Comparison of ENCODE assay signal across 8 cellular contexts in genomic region chrX:53288173-53288572, GRCh38. TPM values are rescaled to one million over a fixed set of nuclear protein-coding genes. Genes with fewer than 3 reads are reported as not detected.
DNase-seq lines count a peak whose midpoint lies in the region; ATAC-seq and TF ChIP-seq lines count a peak whose summit lies in the region.

No MANE protein-coding gene starts in this region.

- no peak overlapping the region for H3T11ph ChIP-seq in H9 (ENCODE audit: low read length)

- no peak overlapping the region for H3K4me2 ChIP-seq in H9 (ENCODE audit: insufficient read depth, insufficient read length, low read length)

- no peak overlapping the region for H2AK5ac ChIP-seq in H9 (ENCODE audit: insufficient read length, low read length)

- no peaks in the 10 kb centered on the region for H3K36me3 ChIP-seq in A673 (ENCODE audit: insufficient read depth, low read length, poor library complexity, severe bottlenecking)
- H3K36me3 ChIP-seq in heart right ventricle = no peaks in the 10 kb centered on the region
- H3K36me3 ChIP-seq in Caco-2 (ENCODE audit: control insufficient read depth, insufficient read depth, low read length) = no peaks in the 10 kb centered on the region

- DNase-seq in A673 (ENCODE audit: low spot score) (peak; percentile 51), H9 (peak; percentile 60), WTC11 (ENCODE audit: low spot score) (peak; percentile 54), heart right ventricle (peak; percentile 54 to 62), Caco-2 (no peak)
- no peak for DNase-seq in stimulated activated effector memory CD8-positive, alpha-beta T cell treated with anti-CD3 and anti-CD28 coated beads, Interleukin-12 subunit alpha, Interleukin-12 subunit beta, amount 100 ng/mL, for 72 hours (ENCODE audit: low spot score in 2 of 2)

- H2BK5ac ChIP-seq in H9 (ENCODE audit: insufficient read length, low read length) = no peak overlapping the region

- no peak overlapping the region for H3K14ac ChIP-seq in H9 (ENCODE audit: insufficient read depth, low read length)

- no peak overlapping the region for H3K27ac ChIP-seq in A673 (ENCODE audit: low read depth, low read length, poor library complexity, severe bottlenecking)
- no peak overlapping the region for H3K27ac ChIP-seq in H9 (ENCODE audit: insufficient read length, low read depth, low read length)
- peak overlapping the region in 9 of 10 donors; percentile 61 to 86 (median 74) for H3K27ac ChIP-seq in heart right ventricle

- TF ChIP-seq CTCF in A673 (conservative IDR thresholded peaks at IDR 0.05; ENCODE audit: low read depth, low read length) (no peak), H9 (conservative IDR thresholded peaks at IDR 0.05) (no peak), WTC11 (IDR thresholded peaks at IDR 0.05) (no peak), heart right ventricle (IDR thresholded peaks at IDR 0.05) (no peak), Caco-2 (IDR thresholded peaks at IDR 0.05; ENCODE audit: insufficient read depth in 1 of 2, low read depth in 1 of 2, low read length in 1 of 2, severe bottlenecking in 1 of 2, unreplicated experiment in 1 of 2) (no peak)

- intact Hi-C loops in A673 (cut with micrococcal nuclease; ENCODE audit: unreplicated experiment) = no loop called here
- intact Hi-C loops in heart right ventricle (cut with DNase I) = loop anchor here in 4 of 10 donors (10.0 kb wide), 1 partner anchor 147 kb away; the partner anchor contains the start of gene HSD17B10 (in 4 of the 4)
- intact Hi-C loops in Caco-2 (cut with micrococcal nuclease; ENCODE audit: unreplicated experiment) = no loop called here

- no peak overlapping the region for H2AFZ ChIP-seq in H9 (ENCODE audit: low read length)

- H2BK12ac ChIP-seq in H9 (ENCODE audit: insufficient read length, low read depth, low read length) = no peak overlapping the region

- H3K4me3 Mint-ChIP-seq in H9 (peak overlapping the region in 1 of 2 experiments; percentile 54; a peak in 2 of 5 replicates), WTC11 (no peak overlapping the region), Caco-2 (ENCODE audit: unreplicated experiment) (no peak overlapping the region)
- H3K4me3 Mint-ChIP-seq in stimulated activated effector memory CD8-positive, alpha-beta T cell treated with anti-CD3 and anti-CD28 coated beads, Interleukin-12 subunit alpha, Interleukin-12 subunit beta, amount 100 ng/mL, for 72 hours = peak overlapping the region; percentile 67

- H3K9me3 Mint-ChIP-seq in H9 (peaks cover 77 to 83% of the 10 kb centered on the region in 2 experiments), WTC11 (no peaks in the 10 kb centered on the region), Caco-2 (ENCODE audit: unreplicated experiment) (no peaks in the 10 kb centered on the region)
- no peaks in the 10 kb centered on the region for H3K9me3 Mint-ChIP-seq in stimulated activated effector memory CD8-positive, alpha-beta T cell treated with anti-CD3 and anti-CD28 coated beads, Interleukin-12 subunit alpha, Interleukin-12 subunit beta, amount 100 ng/mL, for 72 hours

- no peak overlapping the region for H2BK120ac ChIP-seq in H9 (ENCODE audit: low read depth, low read length, poor library complexity, severe bottlenecking)

- no peak overlapping the region for H3K56ac ChIP-seq in H9 (ENCODE audit: insufficient read length, low read depth, low read length)

- WGBS in H9 (ENCODE audit: extremely low coverage, insufficient read length, low lambda C conversion rate) = no CpG with 5 or more reads among the region's 8 CpGs
- 12 to 33% methylated on average over 3 to 8 of the region's 8 CpGs for WGBS in heart right ventricle, 2 donors

- no peak overlapping the region for H4K5ac ChIP-seq in H9 (ENCODE audit: insufficient read length, low read depth, low read length)

- peaks cover 12 to 29% of the 10 kb centered on the region in 2 experiments for H3K4me1 Mint-ChIP-seq in H9
- peaks cover 26% of the 10 kb centered on the region for H3K4me1 Mint-ChIP-seq in WTC11
- H3K4me1 Mint-ChIP-seq in stimulated activated effector memory CD8-positive, alpha-beta T cell treated with anti-CD3 and anti-CD28 coated beads, Interleukin-12 subunit alpha, Interleukin-12 subunit beta, amount 100 ng/mL, for 72 hours = peaks cover 29% of the 10 kb centered on the region
- H3K4me1 Mint-ChIP-seq in Caco-2 (ENCODE audit: low read depth, unreplicated experiment) = no peaks in the 10 kb centered on the region

- H3K4me3 ChIP-seq in A673 (ENCODE audit: low read depth, low read length, poor library complexity, severe bottlenecking) = no peak overlapping the region
- H3K4me3 ChIP-seq in heart right ventricle = peak overlapping the region in 2 of 10 donors; percentile 15 to 25
- H3K4me3 ChIP-seq in Caco-2 (ENCODE audit: low read depth, low read length) = no peak overlapping the region

- no peak overlapping the region for H2BK15ac ChIP-seq in H9 (ENCODE audit: low read depth, low read length)

- H3K27me3 Mint-ChIP-seq in H9 (ENCODE audit: low read depth) (no peaks in the 10 kb centered on the region), WTC11 (ENCODE audit: low read depth) (no peaks in the 10 kb centered on the region), Caco-2 (ENCODE audit: insufficient read depth, unreplicated experiment) (no peaks in the 10 kb centered on the region)

- H3K4me1 ChIP-seq in A673 (ENCODE audit: insufficient read depth, low read length, poor library complexity, severe bottlenecking) = peaks cover 23% of the 10 kb centered on the region
- H3K4me1 ChIP-seq in H9 (ENCODE audit: insufficient read depth, low read length) = no peaks in the 10 kb centered on the region
- peaks cover 5 to 39% (median 18%) of the 10 kb centered on the region in 9 donors for H3K4me1 ChIP-seq in heart right ventricle
- H3K4me1 ChIP-seq in Caco-2 = no peaks in the 10 kb centered on the region

- no peak overlapping the region for H4K8ac ChIP-seq in H9 (replicated peaks; ENCODE audit: insufficient read length, low read depth, low read length)

- ATAC-seq in WTC11 (peak; percentile 63), heart right ventricle (peak; percentile 28 to 79 (median 70)), HG03457 (IDR thresholded peaks at IDR 0.05; ENCODE audit: unreplicated experiment) (no peak), GM21825 (IDR thresholded peaks at IDR 0.05; ENCODE audit: unreplicated experiment) (no peak)
- no peak for ATAC-seq in stimulated activated effector memory CD8-positive, alpha-beta T cell treated with anti-CD3 and anti-CD28 coated beads, Interleukin-12 subunit alpha, Interleukin-12 subunit beta, amount 100 ng/mL, for 72 hours

- no peak overlapping the region for H2BK20ac ChIP-seq in H9 (ENCODE audit: low read depth, low read length, poor library complexity, severe bottlenecking)

- H3K4ac ChIP-seq in H9 (ENCODE audit: low read depth, low read length) = no peak overlapping the region

- H3K27ac Mint-ChIP-seq in H9 (no peak overlapping the region), WTC11 (no peak overlapping the region), Caco-2 (ENCODE audit: unreplicated experiment) (no peak overlapping the region)
- H3K27ac Mint-ChIP-seq in stimulated activated effector memory CD8-positive, alpha-beta T cell treated with anti-CD3 and anti-CD28 coated beads, Interleukin-12 subunit alpha, Interleukin-12 subunit beta, amount 100 ng/mL, for 72 hours = peak overlapping the region; percentile 90

- H3K23ac ChIP-seq in H9 (ENCODE audit: insufficient read length, low read depth, low read length) = no peak overlapping the region

- H3K9ac ChIP-seq in H9 (ENCODE audit: extremely low read depth, insufficient read length, low read length) = no peak overlapping the region

- CTCF ChIA-PET in A673 (lab: Charles Lee) = interaction anchor here (1.0 kb wide), 1 partner anchor 29 kb away, joined by 5 read pairs; no protein-coding TSS in a partner anchor
- CTCF ChIA-PET in WTC11 (lab: Charles Lee) = no interaction called here
- CTCF ChIA-PET in Caco-2 (lab: Charles Lee) = no interaction called here

- no peak overlapping the region for H4K91ac ChIP-seq in H9 (ENCODE audit: insufficient read length, low read depth, low read length)

- no peaks in the 10 kb centered on the region for H3K23me2 ChIP-seq in H9 (ENCODE audit: insufficient read length, low read depth, low read length, poor library complexity, severe bottlenecking)

- POLR2A ChIA-PET in A673 (lab: Charles Lee; ENCODE audit: low non-redundant PET) = no interaction called here
- POLR2A ChIA-PET in WTC11 (lab: Charles Lee) = interaction anchor here (0.6 kb wide), 1 partner anchor 720 kb away, joined by 3 read pairs; no protein-coding TSS in a partner anchor
- POLR2A ChIA-PET in Caco-2 (lab: Charles Lee) = interaction anchor here (0.5 kb wide), 1 partner anchor 218 kb away, joined by 5 read pairs; no protein-coding TSS in a partner anchor

- H3K18ac ChIP-seq in H9 (ENCODE audit: insufficient read length, low read depth, low read length) = no peak overlapping the region

- no peaks in the 10 kb centered on the region for H4K20me1 ChIP-seq in H9 (ENCODE audit: control insufficient read depth, insufficient read depth, insufficient read length)

- H3K9me3 ChIP-seq in A673 (ENCODE audit: low read depth, low read length, poor library complexity, severe bottlenecking) (no peaks in the 10 kb centered on the region), H9 (ENCODE audit: control insufficient read depth, low read depth, low read length) (peaks cover 24% of the 10 kb centered on the region), heart right ventricle (no peaks in the 10 kb centered on the region), Caco-2 (no peaks in the 10 kb centered on the region)

- H3K27me3 ChIP-seq in A673 (replicated peaks; ENCODE audit: insufficient read depth, low read depth, low read length, poor library complexity) = no peaks in the 10 kb centered on the region
- H3K27me3 ChIP-seq in H9 (ENCODE audit: insufficient read depth, low read length) = no peaks in the 10 kb centered on the region
- peaks cover 0 to 46% (median 0%) of the 10 kb centered on the region in 7 donors for H3K27me3 ChIP-seq in heart right ventricle
- H3K27me3 ChIP-seq in Caco-2 (replicated peaks; ENCODE audit: control insufficient read depth, insufficient read depth, low read length) = no peaks in the 10 kb centered on the region

- H3K36me3 Mint-ChIP-seq in H9 (ENCODE audit: insufficient read depth in 1 of 3, low read depth in 3 of 3) (peaks cover 0 to 6% (median 5%) of the 10 kb centered on the region in 3 experiments; a peak in 5 of 7 replicates), WTC11 (no peaks in the 10 kb centered on the region), Caco-2 (ENCODE audit: insufficient read depth, unreplicated experiment) (no peaks in the 10 kb centered on the region)
- H3K36me3 Mint-ChIP-seq in stimulated activated effector memory CD8-positive, alpha-beta T cell treated with anti-CD3 and anti-CD28 coated beads, Interleukin-12 subunit alpha, Interleukin-12 subunit beta, amount 100 ng/mL, for 72 hours = no peaks in the 10 kb centered on the region

- no peaks in the 10 kb centered on the region for H3K79me2 ChIP-seq in H9 (ENCODE audit: insufficient read depth, low read length)

- no peaks in the 10 kb centered on the region for H3K79me1 ChIP-seq in H9 (ENCODE audit: insufficient read depth, low read depth, low read length, poor library complexity, severe bottlenecking)

- BruUV-seq in A673 (replicated peaks; lab: Mats Ljungman, UMichigan) = no TSS peak
- no TSS peak for BruUV-seq in Caco-2 (replicated peaks; lab: Mats Ljungman, UMichigan)

RNA-seq across cellular contexts. Expression of gene IQSEC2, which starts 6.8 kb away (rescaled TPM):
- 8.1 and 8.9 TPM in 2 replicates for total RNA-seq in A673 (2021)
- 7.0 and 8.4 TPM in 2 replicates for total RNA-seq in H9 (2021)
- total RNA-seq in WTC11 (2021) = 22.0 to 48.2 TPM (median 23.3 TPM) in 3 replicates
- 10 to 100 TPM in 6 of 10 donors, 1 to 10 TPM in 4; 8.6 to 13.3 (median 10.7) TPM for total RNA-seq in heart right ventricle
- 10 to 100 TPM in 1 of 2 donors, 1 to 10 TPM in 1; 7.9 to 19.4 TPM for polyA plus RNA-seq in heart right ventricle
- 1.4 and 1.8 TPM in 2 replicates for total RNA-seq in Caco-2 (2022)

Comparison
In these comparisons a context has a peak if more than half of its experiments do, and no peak if none do; other contexts are left out.
1. DNase-seq: peak in A673 (single experiment), H9 (single experiment), WTC11 (single experiment) and heart right ventricle (2 of 2); none in stimulated activated effector memory CD8-positive, alpha-beta T cell treated with anti-CD3 and anti-CD28 coated beads, Interleukin-12 subunit alpha, Interleukin-12 subunit beta, amount 100 ng/mL, for 72 hours (0 of 2) and Caco-2 (0 of 2).
2. H3K27ac ChIP-seq: peak in heart right ventricle (9 of 10); none in A673 (single experiment) and H9 (single experiment).
3. ATAC-seq: peak in WTC11 (single experiment) and heart right ventricle (8 of 8); none in stimulated activated effector memory CD8-positive, alpha-beta T cell treated with anti-CD3 and anti-CD28 coated beads, Interleukin-12 subunit alpha, Interleukin-12 subunit beta, amount 100 ng/mL, for 72 hours (single experiment), HG03457 (single experiment) and GM21825 (single experiment).